In the genomic region with DNA sequence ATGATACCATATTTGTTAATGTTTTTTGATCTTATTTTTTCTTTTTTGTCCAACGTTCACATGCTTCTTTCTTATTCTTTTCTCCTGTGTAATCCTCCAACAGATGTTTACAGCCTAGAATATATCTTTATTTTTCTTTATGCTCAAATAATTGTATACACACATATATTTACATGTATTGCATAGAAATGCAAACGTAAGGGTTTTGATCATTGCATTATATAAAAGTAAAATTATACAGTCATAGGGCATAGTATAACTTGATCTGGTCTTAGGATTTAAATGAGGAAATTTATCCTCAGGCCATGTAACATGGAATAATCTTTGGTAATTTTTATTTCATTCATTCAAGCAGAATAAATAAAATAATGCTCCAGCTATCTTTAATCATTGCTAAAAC, we compare ENCODE assay signal across 23 cellular contexts.
"Had no signal": no experiment of that assay in that cellular context is flagged by ENCODE, and none has a peak within 500 bp of the region (broad histone marks: within the 10 kb centered on the region; RNA-seq: fewer than 3 reads in every experiment).

No MANE protein-coding gene starts in this region.

- H3K9me3 ChIP-seq: esophagus muscularis mucosa, gastroesophageal sphincter, heart left ventricle, left lung, lower lobe of right lung, mucosa of descending colon had no signal

- H2AFZ ChIP-seq: hepatocyte had no signal

- H3K27ac ChIP-seq: coronary artery, dorsolateral prefrontal cortex, esophagus muscularis mucosa, foreskin keratinocyte, gastroesophageal sphincter, heart left ventricle, hepatocyte, left lung, lower lobe of right lung had no signal

- ATAC-seq: foreskin keratinocyte; gastroesophageal sphincter; heart left ventricle; left cardiac atrium; left lung; left ventricle myocardium superior; lower lobe of right lung; mucosa of descending colon; naive thymus-derived CD8-positive, alpha-beta T cell had no signal

- H3K36me3 ChIP-seq: esophagus muscularis mucosa, gastroesophageal sphincter, heart left ventricle, left lung, lower lobe of right lung had no signal

- H3K27me3 ChIP-seq: foreskin keratinocyte, hepatocyte, left lung had no signal

- H3K4me1 ChIP-seq: esophagus muscularis mucosa, foreskin keratinocyte, gastroesophageal sphincter, left lung, lower lobe of right lung had no signal

- H3K4me2 ChIP-seq: hepatocyte had no signal

- FAIRE-seq: endothelial cell of umbilical vein, frontal cortex had no signal

- H3K4me3 ChIP-seq: coronary artery, dorsolateral prefrontal cortex, esophagus muscularis mucosa, gastroesophageal sphincter, heart left ventricle, hepatocyte, left lung, lower lobe of right lung, mucosa of descending colon had no signal

- H3K79me2 ChIP-seq: hepatocyte had no signal

- DNase-seq: dermis blood vessel endothelial cell; dorsolateral prefrontal cortex; effector CD4-positive, alpha-beta T cell; effector memory CD4-positive, alpha-beta T cell; foreskin keratinocyte; heart left ventricle; hypothalamus; immature natural killer cell; islet precursor cell; left cardiac atrium; left lung; left ventricle myocardium superior; lower lobe of right lung; mesenchymal stem cell; mucosa of descending colon; naive B cell; naive thymus-derived CD8-positive, alpha-beta T cell had no signal
